8 cellular contexts compared by ENCODE assay signal in genomic region chr9:4984571-4985375, GRCh38. TPM values are rescaled to one million over a fixed set of nuclear protein-coding genes. Genes with fewer than 3 reads are reported as not detected.
DNase-seq lines count a peak whose midpoint lies in the region; ATAC-seq and TF ChIP-seq lines count a peak whose summit lies in the region.

JAK2 (plus strand) TSS chr9:4985272; CDS start chr9:5021988, 36,716 bp downstream.

- intact Hi-C loops in A673 (cut with micrococcal nuclease; ENCODE audit: unreplicated experiment): loop anchor here (5.0 to 10.0 kb wide), 3 partner anchors 190 to 620 kb away; partner anchors contain the start of gene RCL1
- intact Hi-C loops in mammary epithelial cell (cut with micrococcal nuclease): loop anchor here (1.0 to 10.0 kb wide), 8 partner anchors 62 to 618 kb away; partner anchors contain the start of genes CD274 and PLPP6

- peak within 1 kb of the TSS; percentile 99 for H3K4me2 ChIP-seq in mammary epithelial cell (ENCODE audit: insufficient read depth, low read depth, low read length)

- H3K36me3 ChIP-seq in A673 (ENCODE audit: insufficient read depth, low read length, poor library complexity, severe bottlenecking): no peaks in the 10 kb centered on the region
- peaks cover 4% of the 10 kb centered on the region; the same call in 1 of the 2 replicates for H3K36me3 ChIP-seq in WERI-Rb-1
- H3K36me3 ChIP-seq in mammary epithelial cell (ENCODE audit: insufficient read depth, low read length): no peaks in the 10 kb centered on the region

- H3K4me1 ChIP-seq in A673 (ENCODE audit: insufficient read depth, low read length, poor library complexity, severe bottlenecking) (peaks cover 23% of the 10 kb centered on the region), mammary epithelial cell (ENCODE audit: insufficient read depth, low read length) (peaks cover 23% of the 10 kb centered on the region)

- in situ Hi-C loops in mammary epithelial cell (cut with MboI; ENCODE audit: low sequenced_read_pairs in 2 of 2): loop anchor here (5.0 to 10.0 kb wide), 2 partner anchors 222 to 230 kb away; no protein-coding TSS in a partner anchor

- no peaks in the 10 kb centered on the region for H4K20me1 ChIP-seq in mammary epithelial cell (ENCODE audit: insufficient read depth, low read length)

- CTCF ChIA-PET in A673 (lab: Charles Lee) (interaction anchor here (0.9 to 2.2 kb wide), 2 partner anchors 222 to 226 kb away, joined by 3 to 10 read pairs; no protein-coding TSS in a partner anchor), mammary epithelial cell (lab: Charles Lee; ENCODE audit: low non-redundant PET) (interaction anchor here (0.8 kb wide), 1 partner anchor 225 kb away, joined by 11 read pairs; no protein-coding TSS in a partner anchor)

- no peaks in the 10 kb centered on the region for H3K27me3 ChIP-seq in A673 (replicated peaks; ENCODE audit: insufficient read depth, low read depth, low read length, poor library complexity)
- H3K27me3 ChIP-seq in WERI-Rb-1 (ENCODE audit: insufficient read depth, low read depth, severe bottlenecking): no peaks in the 10 kb centered on the region
- H3K27me3 ChIP-seq in mammary epithelial cell (ENCODE audit: insufficient read depth, low read length): no peaks in the 10 kb centered on the region

- peaks cover 17% of the 10 kb centered on the region for H3K79me2 ChIP-seq in mammary epithelial cell (ENCODE audit: insufficient read depth, low read length)

- BruUV-seq in A673 (replicated peaks; lab: Mats Ljungman, UMichigan) (no TSS peak), mammary epithelial cell (replicated peaks; lab: Mats Ljungman, UMichigan) (no TSS peak)

- H3K27ac ChIP-seq in A673 (ENCODE audit: low read depth, low read length, poor library complexity, severe bottlenecking): peak within 1 kb of the TSS; percentile 87
- peak within 1 kb of the TSS; percentile 93 for H3K27ac ChIP-seq in WERI-Rb-1
- peak within 1 kb of the TSS; percentile 79 for H3K27ac ChIP-seq in mammary epithelial cell (ENCODE audit: insufficient read depth, low read depth, low read length)

- WGBS in mammary epithelial cell (ENCODE audit: low coverage, missing lambda C conversion rate): 0% methylated on average over 6 of the region's 88 CpGs

- H3K9me3 ChIP-seq in A673 (ENCODE audit: low read depth, low read length, poor library complexity, severe bottlenecking) (no peaks in the 10 kb centered on the region), WERI-Rb-1 (ENCODE audit: severe bottlenecking) (no peaks in the 10 kb centered on the region), mammary epithelial cell (replicated peaks; ENCODE audit: insufficient read depth, low read length) (no peaks in the 10 kb centered on the region)

- TF ChIP-seq CTCF in A673 (conservative IDR thresholded peaks at IDR 0.05; ENCODE audit: low read depth, low read length): peak; percentile 55
- TF ChIP-seq CTCF in WERI-Rb-1 (IDR thresholded peaks at IDR 0.05; ENCODE audit: low read depth, low read length): peak; percentile 49
- peak in 1 of 2 donors; percentile 47 for TF ChIP-seq CTCF in mammary epithelial cell (conservative IDR thresholded peaks at IDR 0.05 in 1 of 2, IDR thresholded peaks at IDR 0.05 in 1 of 2; ENCODE audit: extremely low read depth in 1 of 2, insufficient read depth in 1 of 2, low read depth in 1 of 2, low read length in 2 of 2)

- peak; percentile 95 for DNase-seq in A673 (ENCODE audit: low spot score)
- DNase-seq in NCI-H2171 (lab: John Stamatoyannopoulos, UW): peak; percentile 92
- DNase-seq in WERI-Rb-1: peak; percentile 90
- DNase-seq in mammary epithelial cell: peak; percentile 95
- DNase-seq in iris pigment epithelial cell (ENCODE audit: low read depth): peak; percentile 95
- DNase-seq in stimulated activated CD4-positive, alpha-beta T cell treated with anti-CD3 and anti-CD28 coated beads, Interleukin-12 subunit alpha, Interleukin-12 subunit beta, amount 100 ng/mL, for 4 hours: peak; percentile 76

- H3K4me3 ChIP-seq in A673 (ENCODE audit: low read depth, low read length, poor library complexity, severe bottlenecking) (peak within 1 kb of the TSS; percentile 78), WERI-Rb-1 (ENCODE audit: low read depth, low read length) (peak within 1 kb of the TSS; percentile 83), mammary epithelial cell (replicated peaks in 1 of 3; ENCODE audit: insufficient read depth in 1 of 3, low read depth in 2 of 3, low read length in 3 of 3) (peak within 1 kb of the TSS; percentile 67 to 81 (median 73))

- H3K9ac ChIP-seq in mammary epithelial cell (ENCODE audit: insufficient read depth, low read length): peak within 1 kb of the TSS; percentile 75

- H2AFZ ChIP-seq in mammary epithelial cell (ENCODE audit: low read depth, low read length): peak within 1 kb of the TSS; percentile 99

- POLR2A ChIA-PET in A673 (lab: Charles Lee; ENCODE audit: low non-redundant PET): interaction anchor here (0.7 kb wide), 1 partner anchor 680 kb away, joined by 3 read pairs; no protein-coding TSS in a partner anchor

- dilution Hi-C loops in mammary epithelial cell (cut with HindIII; ENCODE audit: low sequenced_read_pairs): no loop called here

- ATAC-seq in GM18519 (IDR thresholded peaks at IDR 0.05; ENCODE audit: low FRiP score, unreplicated experiment) (peak; percentile 41), HG03064 (IDR thresholded peaks at IDR 0.05; ENCODE audit: low read depth, unreplicated experiment) (peak; percentile 64)

RNA-seq across cellular contexts. Expression of gene JAK2, which starts in this region (rescaled TPM):
- 7.3 and 10.5 TPM in 2 replicates for total RNA-seq in A673 (2021)
- total RNA-seq in mammary epithelial cell: 1 to 10 TPM; 5.7 to 6.2 TPM
- 1.7 TPM for polyA plus RNA-seq in mammary epithelial cell
- polyA minus RNA-seq in mammary epithelial cell: 11.4 TPM

Comparison
In these comparisons a context has a peak if more than half of its experiments do, and no peak if none do; other contexts are left out.
1. Peak in every context shown above with its lines: DNase-seq, ATAC-seq, H3K4me3 ChIP-seq and H3K27ac ChIP-seq.